In the genomic region with DNA sequence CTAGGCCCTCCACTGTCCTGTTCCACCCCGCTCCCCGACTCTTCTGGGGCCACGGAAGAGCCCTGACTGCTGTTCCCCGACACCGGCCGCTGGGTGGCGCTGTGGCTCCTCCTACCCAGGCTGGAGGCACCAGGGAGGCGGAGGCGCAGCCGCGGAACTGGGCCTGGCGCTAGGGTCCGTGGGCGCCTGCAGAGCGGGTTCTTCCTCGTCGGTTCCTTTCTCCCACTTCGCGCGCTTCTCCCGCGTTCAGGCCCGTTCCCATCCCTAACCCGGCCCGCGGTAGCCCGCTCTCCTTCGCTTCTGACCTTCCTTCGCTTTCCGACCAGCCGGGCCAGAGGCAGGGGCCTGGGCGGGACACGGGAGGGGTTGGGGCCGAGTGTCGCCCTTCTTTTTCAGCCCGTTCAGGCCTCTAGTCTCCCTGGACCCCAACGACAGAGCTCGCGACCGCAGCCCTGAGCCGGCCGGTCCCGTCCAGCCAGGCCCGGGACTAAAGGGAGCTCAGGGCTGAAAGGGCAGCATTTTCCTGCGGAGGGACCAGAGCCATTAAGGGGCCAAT, we compare ENCODE assay signal across 8 cellular contexts. TPM values are rescaled to one million over a fixed set of nuclear protein-coding genes. Genes with fewer than 3 reads are reported as not detected.
A peak's percentile ranks its signal among the peaks of the same experiment; 100 is the strongest.
DNase-seq lines count a peak whose midpoint lies in the region; ATAC-seq and TF ChIP-seq lines count a peak whose summit lies in the region.

No MANE protein-coding gene starts in this region.

- POLR2A ChIA-PET in CD8-positive, alpha-beta T cell (lab: Charles Lee): no interaction called here
- POLR2A ChIA-PET in IMR-90 (lab: Charles Lee; ENCODE audit: unreplicated experiment): no interaction called here
- POLR2A ChIA-PET in WTC11 (lab: Charles Lee): no interaction called here

- H4K5ac ChIP-seq in IMR-90 (ENCODE audit: low read depth, low read length): no peak overlapping the region

- H2AK5ac ChIP-seq in IMR-90 (ENCODE audit: low read depth, low read length): no peak overlapping the region

- ATAC-seq in CD8-positive, alpha-beta T cell: peak; percentile 73
- ATAC-seq in IMR-90 (ENCODE audit: low read depth) (peak; percentile 98), WTC11 (peak; percentile 90), HG03139 (IDR thresholded peaks at IDR 0.05; ENCODE audit: unreplicated experiment) (no peak)

- H2BK5ac ChIP-seq in IMR-90 (ENCODE audit: low read depth, low read length, poor library complexity, severe bottlenecking): no peak overlapping the region

- no peak overlapping the region for H3K4ac ChIP-seq in IMR-90 (ENCODE audit: low read depth, low read length)

- peak overlapping the region; percentile 82 for H2AFZ ChIP-seq in IMR-90 (replicated peaks; ENCODE audit: low read length, poor library complexity)

- dilution Hi-C loops in IMR-90 (cut with HindIII; ENCODE audit: low sequenced_read_pairs, unreplicated experiment): no loop called here

- no peaks in the 10 kb centered on the region for H3K9me3 Mint-ChIP-seq in CD8-positive, alpha-beta T cell
- peaks cover 5% of the 10 kb centered on the region; the same call in 1 of the 2 replicates for H3K9me3 Mint-ChIP-seq in WTC11

- H2BK15ac ChIP-seq in IMR-90 (ENCODE audit: low read depth, low read length): no peak overlapping the region

- no peak overlapping the region for H3K14ac ChIP-seq in IMR-90 (replicated peaks; ENCODE audit: low read depth, low read length)

- no TSS peak for BruUV-seq in IMR-90 (replicated peaks; lab: Mats Ljungman, UMichigan)

- WGBS in IMR-90 (ENCODE audit: extremely low coverage in 2 of 2, insufficient read length in 1 of 2), 2 experiments: 35% methylated on average over 25 of the region's 45 CpGs; no CpG with 5 or more reads in 1 of the 2 experiments

- H3K36me3 ChIP-seq in CD8-positive, alpha-beta T cell (ENCODE audit: insufficient read depth, low read length): no peaks in the 10 kb centered on the region
- H3K36me3 ChIP-seq in IMR-90 (ENCODE audit: control insufficient read depth, insufficient read depth, low read length) (no peaks in the 10 kb centered on the region), breast epithelium (no peaks in the 10 kb centered on the region)

- TF ChIP-seq POLR2A in IMR-90 (IDR thresholded peaks at IDR 0.05; ENCODE audit: low read depth, low read length) (no peak), breast epithelium (IDR thresholded peaks at IDR 0.05) (no peak)

- H3K79me1 ChIP-seq in IMR-90 (ENCODE audit: low read depth in 1 of 2, low read length in 2 of 2): no peaks in the 10 kb centered on the region

- no peak overlapping the region for H2BK20ac ChIP-seq in IMR-90 (ENCODE audit: low read depth, low read length)

- intact Hi-C loops in CD8-positive, alpha-beta T cell (cut with DNase I, micrococcal nuclease): loop anchor here in 1 of 2 experiments (1.0 kb wide), 1 partner anchor 559 kb away; no protein-coding TSS in a partner anchor
- intact Hi-C loops in IMR-90 (cut with micrococcal nuclease): loop anchor here (2.0 kb wide), 1 partner anchor 80 kb away; no protein-coding TSS in a partner anchor
- intact Hi-C loops in breast epithelium (cut with DNase I; ENCODE audit: low total_unique reads): no loop called here

- no peak overlapping the region for H4K8ac ChIP-seq in IMR-90 (ENCODE audit: low read depth in 2 of 2, low read length in 2 of 2)

- H3K4me3 Mint-ChIP-seq in CD8-positive, alpha-beta T cell: peak overlapping the region; percentile 45
- H3K4me3 Mint-ChIP-seq in WTC11: peak overlapping the region; percentile 77

- no peak overlapping the region for H2BK120ac ChIP-seq in IMR-90 (ENCODE audit: low read depth, low read length)

- peaks cover 14% of the 10 kb centered on the region for H3K4me1 Mint-ChIP-seq in CD8-positive, alpha-beta T cell (ENCODE audit: low read depth)
- H3K4me1 Mint-ChIP-seq in WTC11: peaks cover 11% of the 10 kb centered on the region

- no peak overlapping the region; the same call in 1 of the 2 replicates for H3K4me2 ChIP-seq in IMR-90 (ENCODE audit: low read depth, low read length)

- no peak overlapping the region for H2AK9ac ChIP-seq in IMR-90 (replicated peaks; ENCODE audit: low read depth, low read length, poor library complexity)

- TF ChIP-seq RAD21 in IMR-90 (IDR thresholded peaks at IDR 0.05; ENCODE audit: low read length): peak; percentile 69

- H4K20me1 ChIP-seq in IMR-90 (ENCODE audit: insufficient read depth, low read length): no peaks in the 10 kb centered on the region

- H3K4me3 ChIP-seq in CD8-positive, alpha-beta T cell (ENCODE audit: low read depth, low read length): no peak overlapping the region
- H3K4me3 ChIP-seq in IMR-90 (ENCODE audit: insufficient read depth, low read depth, low read length): no peak overlapping the region
- peak overlapping the region; percentile 38 to 63 (median 45) for H3K4me3 ChIP-seq in breast epithelium

- no peaks in the 10 kb centered on the region for H3K27me3 ChIP-seq in CD8-positive, alpha-beta T cell (ENCODE audit: insufficient read depth, low read length)
- H3K27me3 ChIP-seq in IMR-90 (ENCODE audit: control insufficient read depth, insufficient read depth, low read length) (peaks cover 4% of the 10 kb centered on the region), breast epithelium (peaks cover 0 to 56% of the 10 kb centered on the region in 2 donors)

- H4K91ac ChIP-seq in IMR-90 (ENCODE audit: insufficient read depth, low read depth, low read length): no peak overlapping the region

- H3K23ac ChIP-seq in IMR-90 (ENCODE audit: low read depth, low read length): no peak overlapping the region

- peaks cover 3% of the 10 kb centered on the region for H3K27me3 Mint-ChIP-seq in CD8-positive, alpha-beta T cell (ENCODE audit: low read depth)
- peaks cover 3% of the 10 kb centered on the region; the same call in 1 of the 2 replicates for H3K27me3 Mint-ChIP-seq in WTC11 (ENCODE audit: low read depth)

- no peaks in the 10 kb centered on the region for H3K4me1 ChIP-seq in CD8-positive, alpha-beta T cell (ENCODE audit: insufficient read depth, low read length)
- H3K4me1 ChIP-seq in IMR-90 (ENCODE audit: control insufficient read depth, insufficient read depth, low read length): no peaks in the 10 kb centered on the region
- no peaks in the 10 kb centered on the region for H3K4me1 ChIP-seq in breast epithelium

- H3K18ac ChIP-seq in IMR-90 (ENCODE audit: low read depth, low read length): no peak overlapping the region

- no peaks in the 10 kb centered on the region for H3K9me3 ChIP-seq in CD8-positive, alpha-beta T cell (ENCODE audit: low read length)
- H3K9me3 ChIP-seq in IMR-90 (ENCODE audit: control insufficient read depth, insufficient read depth, low read length) (0 out of 2 replicates have a peak, but pooled peaks cover 2% of the 10 kb centered on the region), breast epithelium (peaks cover 0 to under 1% of the 10 kb centered on the region in 2 donors)

- no peaks in the 10 kb centered on the region for H3K9me1 ChIP-seq in IMR-90 (ENCODE audit: insufficient read depth, low read length)

- no peaks in the 10 kb centered on the region for H3K36me3 Mint-ChIP-seq in CD8-positive, alpha-beta T cell
- H3K36me3 Mint-ChIP-seq in WTC11: peaks cover 5% of the 10 kb centered on the region

- in situ Hi-C loops in IMR-90 (cut with MboI; ENCODE audit: low sequenced_read_pairs): no loop called here

- no peak overlapping the region for H3K27ac Mint-ChIP-seq in CD8-positive, alpha-beta T cell
- no peak overlapping the region for H3K27ac Mint-ChIP-seq in WTC11

- CTCF ChIA-PET in CD8-positive, alpha-beta T cell (lab: Charles Lee): interaction anchor here (1.0 to 2.2 kb wide), 3 partner anchors 14 to 560 kb away, joined by 4 to 7 read pairs (median 5); no protein-coding TSS in a partner anchor
- CTCF ChIA-PET in IMR-90 (lab: Yijun Ruan, JAX) (no interaction called here), WTC11 (lab: Charles Lee) (interaction anchor here (0.6 to 2.1 kb wide), 9 partner anchors 35 to 559 kb away, joined by 3 to 16 read pairs (median 3); no protein-coding TSS in a partner anchor)

- H3K9ac ChIP-seq in IMR-90 (ENCODE audit: low read depth, low read length): no peak overlapping the region

- peak; percentile 32 to 77 (median 58) for DNase-seq in CD8-positive, alpha-beta T cell
- DNase-seq in GM20000 (ENCODE audit: low spot score) (peak; percentile 60), IMR-90 (peak; percentile 16), WTC11 (ENCODE audit: low spot score) (peak; percentile 77), breast epithelium (ENCODE audit: low spot score in 2 of 2) (peak; percentile 23 to 64), iris pigment epithelial cell (ENCODE audit: low read depth) (peak; percentile 31)
- DNase-seq in stimulated activated CD4-positive, alpha-beta T cell treated with anti-CD3 and anti-CD28 coated beads, Interleukin-15, amount 100 ng/mL, for 24 hours: peak; percentile 79

- H3K56ac ChIP-seq in IMR-90 (ENCODE audit: extremely low read depth, insufficient read depth, low read length): no peak overlapping the region

- TF ChIP-seq CTCF in CD8-positive, alpha-beta T cell (IDR thresholded peaks at IDR 0.05): peak; percentile 40
- peak; percentile 28 for TF ChIP-seq CTCF in GM20000 (IDR thresholded peaks at IDR 0.05; ENCODE audit: extremely low read depth, missing control alignments)
- TF ChIP-seq CTCF in IMR-90 (conservative IDR thresholded peaks at IDR 0.05; ENCODE audit: low read depth, low read length): peak; percentile 61
- peak; percentile 64 for TF ChIP-seq CTCF in WTC11 (IDR thresholded peaks at IDR 0.05)
- TF ChIP-seq CTCF in breast epithelium (IDR thresholded peaks at IDR 0.05): peak in 2 of 3 donors; percentile 44 to 63

- H3K27ac ChIP-seq in CD8-positive, alpha-beta T cell (ENCODE audit: low read depth, low read length): no peak overlapping the region
- H3K27ac ChIP-seq in IMR-90 (ENCODE audit: insufficient read depth, low read length) (no peak overlapping the region), breast epithelium (no peak overlapping the region)

TF ChIP-seq in WTC11, 78 proteins besides CTCF, POLR2A, EP300 and RAD21 (continues in another document):
- no peak for TF ChIP-seq CBFB (CRISPR knock-in tag; IDR thresholded peaks at IDR 0.05; ENCODE audit: low read depth)
- no peak for TF ChIP-seq CREM (CRISPR knock-in tag; IDR thresholded peaks at IDR 0.05)
- TF ChIP-seq, protein P1, sequence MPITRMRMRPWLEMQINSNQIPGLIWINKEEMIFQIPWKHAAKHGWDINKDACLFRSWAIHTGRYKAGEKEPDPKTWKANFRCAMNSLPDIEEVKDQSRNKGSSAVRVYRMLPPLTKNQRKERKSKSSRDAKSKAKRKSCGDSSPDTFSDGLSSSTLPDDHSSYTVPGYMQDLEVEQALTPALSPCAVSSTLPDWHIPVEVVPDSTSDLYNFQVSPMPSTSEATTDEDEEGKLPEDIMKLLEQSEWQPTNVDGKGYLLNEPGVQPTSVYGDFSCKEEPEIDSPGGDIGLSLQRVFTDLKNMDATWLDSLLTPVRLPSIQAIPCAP (CRISPR knock-in tag; IDR thresholded peaks at IDR 0.05): no peak

RNA-seq across cellular contexts. Expression of a gene that starts 34.3 kb away (rescaled TPM):
- total RNA-seq in CD8-positive, alpha-beta T cell: not detected
- not detected in 2 replicates for total RNA-seq in IMR-90 (2012; rRNA removed)
- polyA plus RNA-seq in IMR-90 (2012; rRNA removed): not detected in 2 replicates
- polyA plus RNA-seq in IMR-90 (2012; cell fraction: cytosol; rRNA removed): not detected in 2 replicates
- polyA plus RNA-seq in IMR-90 (2012; cell fraction: nucleus; rRNA removed; ENCODE audit: low replicate concordance): not detected in 2 replicates
- total RNA-seq in WTC11 (2021): 13.1 to 14.0 TPM (median 13.7 TPM) in 3 replicates
- total RNA-seq in breast epithelium: under 1 TPM in 2 of 3 donors, not detected in 1; 0.33 to 0.59 TPM

Comparison
In these comparisons a context has a peak if more than half of its experiments do, and no peak if none do; other contexts are left out.
1. DNase-seq: peak in every context shown above with its lines; median percentile 79 in stimulated activated CD4-positive, alpha-beta T cell treated with anti-CD3 and anti-CD28 coated beads, Interleukin-15, amount 100 ng/mL, for 24 hours; 77 in WTC11; 60 in GM20000; 58 in CD8-positive, alpha-beta T cell; 44 in breast epithelium; 31 in iris pigment epithelial cell; 16 in IMR-90.
2. H3K4me3 ChIP-seq: peak in breast epithelium (3 of 3); none in CD8-positive, alpha-beta T cell (single experiment) and IMR-90 (single experiment).
3. Peak in every context shown above with its lines, with median percentiles within 50 percentile points of each other: CTCF ChIP-seq.